1 cellular context compared by ENCODE assay signal in genomic region chr1:60990719-60991100, GRCh38.
TF ChIP-seq lines count a peak whose summit lies in the region.

No MANE protein-coding gene starts in this region.

TF ChIP-seq in HEK293, 187 proteins besides CTCF, POLR2A, EP300 and RAD21 (continued from another document and continues in another):
- TF ChIP-seq INSM2 (tag by site-specific recombination; IDR thresholded peaks at IDR 0.05) (no peak), REPIN1 (tag by site-specific recombination; IDR thresholded peaks at IDR 0.05; ENCODE audit: low read depth) (no peak), ZNF416 (tag by site-specific recombination; IDR thresholded peaks at IDR 0.05) (no peak), WT1 (tag by site-specific recombination; IDR thresholded peaks at IDR 0.05) (peak; percentile 94), ZNF366 (tag by site-specific recombination; conservative IDR thresholded peaks at IDR 0.05) (0 out of 2 replicates have a peak, but pooled peaks have one; percentile 26), ZNF555 (tag by site-specific recombination; conservative IDR thresholded peaks at IDR 0.05) (no peak), ZNF626 (tag by site-specific recombination; IDR thresholded peaks at IDR 0.05) (no peak), ZNF518A (tag by site-specific recombination; conservative IDR thresholded peaks at IDR 0.05; ENCODE audit: low read depth) (no peak), ZNF2 (tag by site-specific recombination; IDR thresholded peaks at IDR 0.05) (no peak), ZNF302 (tag by site-specific recombination; IDR thresholded peaks at IDR 0.05; ENCODE audit: low read depth) (no peak), ZNF48 (tag by site-specific recombination; IDR thresholded peaks at IDR 0.05) (no peak), HIC1 (tag by site-specific recombination; IDR thresholded peaks at IDR 0.05) (peak; percentile 10), OSR2 (tag by site-specific recombination; IDR thresholded peaks at IDR 0.05) (peak; percentile 89), ZBTB8A (tag by site-specific recombination; IDR thresholded peaks at IDR 0.05) (peak; percentile 31; the same call in 1 of the 2 replicates), ZNF514 (tag by site-specific recombination; IDR thresholded peaks at IDR 0.05) (no peak), ZNF174 (tag by site-specific recombination; IDR thresholded peaks at IDR 0.05) (no peak), ZNF146 (tag by site-specific recombination; IDR thresholded peaks at IDR 0.05) (no peak), ZNF10 (tag by site-specific recombination; IDR thresholded peaks at IDR 0.05) (no peak), ZNF16 (tag by site-specific recombination; IDR thresholded peaks at IDR 0.05; ENCODE audit: low read depth) (no peak), ZSCAN5A (tag by site-specific recombination; IDR thresholded peaks at IDR 0.05) (no peak), GFI1B (tag by site-specific recombination; IDR thresholded peaks at IDR 0.05) (peak; percentile 70), ZNF19 (tag by site-specific recombination; IDR thresholded peaks at IDR 0.05; ENCODE audit: low read depth) (no peak), SP7 (tag by site-specific recombination; IDR thresholded peaks at IDR 0.05) (peak; percentile 75), ZNF449 (tag by site-specific recombination; IDR thresholded peaks at IDR 0.05) (no peak), ZXDB (tag by site-specific recombination; IDR thresholded peaks at IDR 0.05) (peak; percentile 24; the same call in 1 of the 2 replicates), ZSCAN16 (tag by site-specific recombination; IDR thresholded peaks at IDR 0.05) (no peak), ZNF37A (tag by site-specific recombination; IDR thresholded peaks at IDR 0.05) (no peak), RBAK (tag by site-specific recombination; IDR thresholded peaks at IDR 0.05) (no peak), ZNF610 (tag by site-specific recombination; IDR thresholded peaks at IDR 0.05; ENCODE audit: borderline replicate concordance) (no peak), IKZF3 (tag by site-specific recombination; IDR thresholded peaks at IDR 0.05) (peak; percentile 75), ZNF398 (tag by site-specific recombination; IDR thresholded peaks at IDR 0.05) (no peak), REST (tag by site-specific recombination; IDR thresholded peaks at IDR 0.05) (no peak), ZNF501 (tag by site-specific recombination; IDR thresholded peaks at IDR 0.05) (no peak; the same call in 1 of the 2 replicates), ZNF404 (tag by site-specific recombination; IDR thresholded peaks at IDR 0.05) (no peak), ZNF248 (tag by site-specific recombination; IDR thresholded peaks at IDR 0.05) (no peak), ZNF624 (tag by site-specific recombination; IDR thresholded peaks at IDR 0.05) (no peak), ZNF837 (tag by site-specific recombination; IDR thresholded peaks at IDR 0.05) (no peak), ZBTB20 (tag by site-specific recombination; IDR thresholded peaks at IDR 0.05) (no peak), ZNF23 (tag by site-specific recombination; IDR thresholded peaks at IDR 0.05; ENCODE audit: borderline replicate concordance) (no peak), ZBTB1 (tag by site-specific recombination; IDR thresholded peaks at IDR 0.05) (no peak), BCL11A (tag by site-specific recombination; IDR thresholded peaks at IDR 0.05; ENCODE audit: low read depth) (no peak), FEZF1 (tag by site-specific recombination; IDR thresholded peaks at IDR 0.05) (peak; percentile 74), OVOL3 (tag by site-specific recombination; IDR thresholded peaks at IDR 0.05) (0 out of 2 replicates have a peak, but pooled peaks have one; percentile 9), ZNF341 (tag by site-specific recombination; IDR thresholded peaks at IDR 0.05; ENCODE audit: low read depth) (no peak), KLF10 (tag by site-specific recombination; IDR thresholded peaks at IDR 0.05) (no peak), PRDM6 (tag by site-specific recombination; IDR thresholded peaks at IDR 0.05) (peak; percentile 94), ZBTB48 (tag by site-specific recombination; IDR thresholded peaks at IDR 0.05) (no peak), ZNF792 (tag by site-specific recombination; IDR thresholded peaks at IDR 0.05) (no peak), ZBTB17 (tag by site-specific recombination; IDR thresholded peaks at IDR 0.05) (peak; percentile 33; the same call in 1 of the 2 replicates)
